Comparison of ENCODE assay signal across 9 cellular contexts in the genomic region with DNA sequence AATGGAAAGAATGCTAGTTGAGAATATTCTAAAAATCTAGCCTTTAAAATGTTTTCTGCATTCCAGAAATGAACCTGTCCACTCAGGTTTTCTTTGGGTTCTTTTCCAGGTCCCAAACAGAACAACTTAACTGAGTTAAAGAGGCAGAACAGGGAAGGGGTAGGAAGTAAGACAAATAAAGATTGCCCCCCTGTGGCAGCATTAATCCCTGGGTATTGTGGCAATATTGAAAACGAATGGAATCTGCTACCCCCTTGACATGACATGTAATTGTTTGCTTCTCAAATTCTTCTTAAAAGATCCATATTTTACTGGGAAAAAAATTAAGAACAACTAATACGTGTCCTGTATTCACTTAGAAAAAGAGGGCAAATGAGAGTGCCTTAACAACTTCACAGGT. TPM values are rescaled to one million over a fixed set of nuclear protein-coding genes. Genes with fewer than 3 reads are reported as not detected.
DNase-seq lines count a peak whose midpoint lies in the region; ATAC-seq and TF ChIP-seq lines count a peak whose summit lies in the region.
"Had no signal": no experiment of that assay in that cellular context is flagged by ENCODE, and none has a peak within 500 bp of the region (broad histone marks: within the 10 kb centered on the region; RNA-seq: fewer than 3 reads in every experiment).

No MANE protein-coding gene starts in this region.

- no peak for TF ChIP-seq CTCF in Calu3 (IDR thresholded peaks at IDR 0.05; ENCODE audit: unreplicated experiment)
- TF ChIP-seq CTCF in body of pancreas (IDR thresholded peaks at IDR 0.05), result peak in 5 of 7 experiments; percentile 12 to 27 (median 20)
- TF ChIP-seq CTCF in nephron progenitor cell (IDR thresholded peaks at IDR 0.05), result peak; percentile 27

- H3K4me3 Mint-ChIP-seq in Calu3 (ENCODE audit: low read depth, unreplicated experiment) (no peak overlapping the region), nephron progenitor cell (no peak overlapping the region)

- CTCF ChIA-PET in Calu3 (lab: Charles Lee), result no interaction called here

- H3K36me3 Mint-ChIP-seq in Calu3 (ENCODE audit: insufficient read depth, unreplicated experiment), result peaks cover 23% of the 10 kb centered on the region
- H3K36me3 Mint-ChIP-seq in nephron progenitor cell (ENCODE audit: low read depth), result peaks cover 33% of the 10 kb centered on the region

- H3K9me3 Mint-ChIP-seq in Calu3 (ENCODE audit: low read depth, unreplicated experiment) (no peaks in the 10 kb centered on the region), nephron progenitor cell (no peaks in the 10 kb centered on the region)

- no peak for ATAC-seq in body of pancreas

- no peaks in the 10 kb centered on the region for H3K27me3 ChIP-seq in body of pancreas

- no peak overlapping the region for H3K27ac Mint-ChIP-seq in Calu3 (ENCODE audit: unreplicated experiment)
- no peak overlapping the region for H3K27ac Mint-ChIP-seq in nephron progenitor cell

- DNase-seq in Calu3, result peak; percentile 17
- peak; percentile 24 for DNase-seq in HT1080 (ENCODE audit: low read depth)
- no peak for DNase-seq in body of pancreas
- DNase-seq in nephron progenitor cell, result no peak
- no peak for DNase-seq in NCI-H2107 (lab: John Stamatoyannopoulos, UW)
- no peak for DNase-seq in stimulated activated CD8-positive, alpha-beta memory T cell treated with anti-CD3 and anti-CD28 coated beads, Interleukin-4, amount 100 ng/mL, for 48 hours
- DNase-seq in NOMO-1 treated with dmso at 0.1 percent for 144 hours (lab: John Stamatoyannopoulos, UW; ENCODE audit: unreplicated experiment), result no peak
- DNase-seq: activated T-cell treated with anti-CD3 and anti-CD28 coated beads, Interleukin-2, amount 50 U/mL, for 48 hours; effector CD8-positive, alpha-beta T cell had no signal

- TF ChIP-seq POLR2A in body of pancreas (IDR thresholded peaks at IDR 0.05), result no peak

- H3K9me3 ChIP-seq in body of pancreas, result no peaks in the 10 kb centered on the region

- no TSS peak for BruUV-seq in Calu3 (replicated peaks; lab: Mats Ljungman, UMichigan)

- H3K36me3 ChIP-seq in body of pancreas (replicated peaks in 1 of 2; ENCODE audit: insufficient read depth in 1 of 2, low read depth in 2 of 2), result peaks cover 15 to 37% of the 10 kb centered on the region in 2 donors

- intact Hi-C loops in Calu3 (cut with micrococcal nuclease; ENCODE audit: unreplicated experiment), result loop anchor here (1.0 kb wide), 1 partner anchor 149 kb away; no protein-coding TSS in a partner anchor
- intact Hi-C loops in body of pancreas (cut with DNase I), result no loop called here

- no peaks in the 10 kb centered on the region for H3K4me1 Mint-ChIP-seq in Calu3 (ENCODE audit: low read depth, unreplicated experiment)
- peaks cover 6% of the 10 kb centered on the region for H3K4me1 Mint-ChIP-seq in nephron progenitor cell

- H3K27ac ChIP-seq in body of pancreas, result no peak overlapping the region

- H3K4me3 ChIP-seq in body of pancreas, result no peak overlapping the region

- H3K27me3 Mint-ChIP-seq in Calu3 (ENCODE audit: unreplicated experiment) (no peaks in the 10 kb centered on the region), nephron progenitor cell (ENCODE audit: low read depth, poor library complexity) (no peaks in the 10 kb centered on the region)

- 59 to 60% methylated on average over 2 of the region's 2 CpGs for WGBS in body of pancreas, 2 donors

- H3K4me1 ChIP-seq in body of pancreas, result peaks cover 4% of the 10 kb centered on the region

RNA-seq across cellular contexts. Expression of gene RBM22, which starts 9.3 kb away (rescaled TPM):
- total RNA-seq in Calu3 (2022) (53.4 and 60.8 TPM in 2 replicates), body of pancreas (10 to 100 TPM; 22.8 to 28.7 TPM)
- total RNA-seq in HT1080 (2014; rRNA removed; shearing (Covaris generic)), result 38.7 and 48.1 TPM in 2 replicates
- polyA plus RNA-seq in HT1080 (2015; cell fraction: cytosol; rRNA removed), result 37.9 and 40.9 TPM in 2 replicates
- polyA plus RNA-seq in HT1080 (2015; cell fraction: nucleus; rRNA removed), result 80.8 and 89.9 TPM in 2 replicates

RNA-seq across cellular contexts. Expression of gene DCTN4, which starts 48.7 kb away (rescaled TPM):
- total RNA-seq in Calu3 (2022) (51.9 and 54.1 TPM in 2 replicates), body of pancreas (10 to 100 TPM; 30.6 to 49.4 TPM)
- total RNA-seq in HT1080 (2014; rRNA removed; shearing (Covaris generic)), result 30.5 and 40.8 TPM in 2 replicates
- 32.2 and 43.3 TPM in 2 replicates for polyA plus RNA-seq in HT1080 (2015; cell fraction: cytosol; rRNA removed)
- polyA plus RNA-seq in HT1080 (2015; cell fraction: nucleus; rRNA removed), result 62.4 and 66.8 TPM in 2 replicates

RNA-seq across cellular contexts. Expression of gene MYOZ3, which starts 49.1 kb away (rescaled TPM):
- not detected in 2 replicates for total RNA-seq in Calu3 (2022)
- not detected in 2 replicates for total RNA-seq in HT1080 (2014; rRNA removed; shearing (Covaris generic))
- polyA plus RNA-seq in HT1080 (2015; cell fraction: cytosol; rRNA removed), result not detected in 2 replicates
- polyA plus RNA-seq in HT1080 (2015; cell fraction: nucleus; rRNA removed), result not detected in 2 replicates
- under 1 TPM in 1 of 2 donors, not detected in 1; 0.26 TPM for total RNA-seq in body of pancreas

Comparison
In these comparisons a context has a peak if more than half of its experiments do, and no peak if none do; other contexts are left out.
1. DNase-seq: peak in Calu3 (single experiment) and HT1080 (single experiment); none in body of pancreas (0 of 4), nephron progenitor cell (single experiment), NCI-H2107 (single experiment), stimulated activated CD8-positive, alpha-beta memory T cell treated with anti-CD3 and anti-CD28 coated beads, Interleukin-4, amount 100 ng/mL, for 48 hours (single experiment) and NOMO-1 treated with dmso at 0.1 percent for 144 hours (single experiment).